9 cellular contexts compared by ENCODE assay signal in the genomic region with DNA sequence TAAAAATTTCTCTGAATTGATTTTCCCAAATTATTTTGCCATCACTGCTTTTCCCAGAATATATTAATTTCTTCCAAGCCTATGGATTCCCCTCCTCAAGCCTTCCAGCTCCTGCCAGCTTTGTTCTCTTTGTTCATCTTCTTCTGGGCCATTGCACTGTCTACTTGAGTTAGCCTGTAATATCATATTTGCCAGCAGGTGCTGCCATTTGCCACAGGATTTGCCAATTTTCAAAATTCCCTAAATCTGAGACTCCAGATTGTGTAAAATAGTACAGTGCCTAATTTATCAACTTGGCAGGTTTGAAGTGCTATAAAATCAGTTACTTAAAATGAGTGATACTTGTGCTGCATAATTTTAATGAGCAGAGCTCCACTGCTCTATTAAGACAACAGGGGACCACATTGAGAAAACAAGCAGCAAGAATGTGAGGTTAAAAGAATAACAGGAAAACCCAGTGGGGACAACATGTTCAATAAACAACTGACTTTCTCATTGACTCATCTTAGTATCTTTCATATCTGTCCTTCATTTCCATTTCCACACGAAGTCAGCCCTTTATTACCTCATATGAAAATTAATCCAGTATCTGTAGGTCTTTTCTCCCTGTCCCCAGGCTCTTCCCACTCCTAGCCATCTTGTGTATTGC.
DNase-seq lines count a peak whose midpoint lies in the region; ATAC-seq and TF ChIP-seq lines count a peak whose summit lies in the region.
"Had no signal": no experiment of that assay in that cellular context is flagged by ENCODE, and none has a peak within 500 bp of the region (broad histone marks: within the 10 kb centered on the region; RNA-seq: fewer than 3 reads in every experiment).

No MANE protein-coding gene starts in this region.

- no peak overlapping the region for H3K4me3 ChIP-seq in HCT116 (replicated peaks in 1 of 2; ENCODE audit: low read depth in 1 of 2, low read length in 2 of 2)
- H3K4me3 ChIP-seq: SJSA1 had no signal

- ATAC-seq in HCT116, result peak; percentile 65

- no peak for TF ChIP-seq POLR2A in HCT116 (IDR thresholded peaks at IDR 0.05; ENCODE audit: borderline replicate concordance, extremely low read depth, insufficient read depth, insufficient read length)

- POLR2A ChIA-PET in HCT116 (lab: Charles Lee), result no interaction called here

- no peaks in the 10 kb centered on the region for H3K36me3 ChIP-seq in HCT116 (ENCODE audit: control insufficient read depth in 1 of 2, insufficient read depth in 2 of 2, low read length in 2 of 2)
- H3K36me3 ChIP-seq: SJSA1 had no signal

- H3K79me2 ChIP-seq in HCT116 (ENCODE audit: insufficient read depth, low read length), result no peaks in the 10 kb centered on the region

- no peaks in the 10 kb centered on the region for H4K20me1 ChIP-seq in HCT116 (ENCODE audit: insufficient read depth)

- H3K27me3 ChIP-seq in HCT116 (ENCODE audit: insufficient read depth, low read length), result no peaks in the 10 kb centered on the region
- H3K27me3 ChIP-seq: SJSA1 had no signal

- CTCF ChIA-PET in HCT116 (lab: Charles Lee), result interaction anchor here (0.6 kb wide), 1 partner anchor 42 kb away, joined by 6 read pairs; no protein-coding TSS in a partner anchor

- TF ChIP-seq CTCF in HCT116 (IDR thresholded peaks at IDR 0.05 in 2 of 3, conservative IDR thresholded peaks at IDR 0.05 in 1 of 3; ENCODE audit: borderline replicate concordance in 1 of 3, insufficient read depth in 1 of 3, low read depth in 2 of 3, low read length in 2 of 3) (peak; percentile 37 to 75 (median 45); a peak in 5 of 6 replicates), VCaP (conservative IDR thresholded peaks at IDR 0.05) (peak; percentile 73)

- no peaks in the 10 kb centered on the region for H3K9me2 ChIP-seq in HCT116 (ENCODE audit: insufficient read depth)

- RAD21 ChIA-PET in HCT116 (lab: Charles Lee; ENCODE audit: low non-redundant PET in 1 of 2, low total read pairs in 2 of 2, uncharacterized antibody in 2 of 2, unreplicated experiment in 2 of 2), result no interaction called here

- no peak overlapping the region for H3K4me2 ChIP-seq in HCT116 (ENCODE audit: low read length)

- intact Hi-C loops in HCT116 (cut with micrococcal nuclease), result loop anchor here (5.0 kb wide), 2 partner anchors 716 to 1239 kb away; no protein-coding TSS in a partner anchor

- peak; percentile 68 for TF ChIP-seq RAD21 in HCT116 (IDR thresholded peaks at IDR 0.05; ENCODE audit: low read depth)

- no peak overlapping the region for H3K27ac ChIP-seq in HCT116 (ENCODE audit: low read depth, low read length)
- H3K27ac ChIP-seq in VCaP, result no peak overlapping the region
- H3K27ac ChIP-seq: SJSA1 had no signal

- BruUV-seq in HCT116 (replicated peaks; lab: Mats Ljungman, UMichigan), result no TSS peak

- no peaks in the 10 kb centered on the region for H3K4me1 ChIP-seq in HCT116 (ENCODE audit: control insufficient read depth in 1 of 2, insufficient read depth in 2 of 2, low read length in 2 of 2)
- H3K4me1 ChIP-seq: SJSA1 had no signal

- H3K9me3 ChIP-seq in HCT116 (ENCODE audit: control insufficient read depth in 1 of 2, insufficient read depth in 1 of 2, low read depth in 1 of 2, low read length in 2 of 2), result no peaks in the 10 kb centered on the region
- H3K9me3 ChIP-seq: SJSA1 had no signal

- H3K9ac ChIP-seq in HCT116 (ENCODE audit: low read length), result no peak overlapping the region

- no peak overlapping the region for H2AFZ ChIP-seq in HCT116 (ENCODE audit: low read depth, low read length, poor library complexity, severe bottlenecking)

- DNase-seq in Ammon's horn (ENCODE audit: low spot score) (peak; percentile 25), HCT116 (ENCODE audit: low read depth, low spot score) (no peak), kidney glomerular epithelial cell (lab: John Stamatoyannopoulos, UW) (peak; percentile 36), iPS-NIHi11 (ENCODE audit: low spot score) (no peak), NCI-H187 treated with DMSO at 0.1 percent for 48 hours (lab: John Stamatoyannopoulos, UW) (no peak)
- no peak for DNase-seq in stimulated activated CD4-positive, alpha-beta T cell treated with anti-CD3 and anti-CD28 coated beads, Interleukin-1b, Interleukin-23, amount 100 ng/mL, for 48 hours
- no peak for DNase-seq in stimulated activated CD4-positive, alpha-beta T cell treated with anti-CD3 and anti-CD28 coated beads, Interleukin-4, amount 100 ng/mL, for 4 hours

TF ChIP-seq in HCT116, 20 proteins besides CTCF, POLR2A, EP300 and RAD21:
- no peak for TF ChIP-seq EZH2 (IDR thresholded peaks at IDR 0.05)
- TF ChIP-seq YY1 (IDR thresholded peaks at IDR 0.05; ENCODE audit: extremely low read depth, insufficient replicate concordance, low read depth, low read length), result no peak
- TF ChIP-seq, protein P1, sequence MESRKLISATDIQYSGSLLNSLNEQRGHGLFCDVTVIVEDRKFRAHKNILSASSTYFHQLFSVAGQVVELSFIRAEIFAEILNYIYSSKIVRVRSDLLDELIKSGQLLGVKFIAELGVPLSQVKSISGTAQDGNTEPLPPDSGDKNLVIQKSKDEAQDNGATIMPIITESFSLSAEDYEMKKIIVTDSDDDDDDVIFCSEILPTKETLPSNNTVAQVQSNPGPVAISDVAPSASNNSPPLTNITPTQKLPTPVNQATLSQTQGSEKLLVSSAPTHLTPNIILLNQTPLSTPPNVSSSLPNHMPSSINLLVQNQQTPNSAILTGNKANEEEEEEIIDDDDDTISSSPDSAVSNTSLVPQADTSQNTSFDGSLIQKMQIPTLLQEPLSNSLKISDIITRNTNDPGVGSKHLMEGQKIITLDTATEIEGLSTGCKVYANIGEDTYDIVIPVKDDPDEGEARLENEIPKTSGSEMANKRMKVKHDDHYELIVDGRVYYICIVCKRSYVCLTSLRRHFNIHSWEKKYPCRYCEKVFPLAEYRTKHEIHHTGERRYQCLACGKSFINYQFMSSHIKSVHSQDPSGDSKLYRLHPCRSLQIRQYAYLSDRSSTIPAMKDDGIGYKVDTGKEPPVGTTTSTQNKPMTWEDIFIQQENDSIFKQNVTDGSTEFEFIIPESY (IDR thresholded peaks at IDR 0.05; ENCODE audit: extremely low read depth, insufficient replicate concordance, low read length), result no peak
- no peak for TF ChIP-seq ATF3 (IDR thresholded peaks at IDR 0.05)
- no peak for TF ChIP-seq POLR2AphosphoS5 (IDR thresholded peaks at IDR 0.05; ENCODE audit: low read depth, low read length)
- TF ChIP-seq ELF1 (IDR thresholded peaks at IDR 0.05; ENCODE audit: borderline replicate concordance, low read depth), result no peak
- no peak for TF ChIP-seq TCF7L2 (IDR thresholded peaks at IDR 0.05; ENCODE audit: borderline replicate concordance, extremely low read depth, insufficient read depth, insufficient read length)
- no peak for TF ChIP-seq ZFX (IDR thresholded peaks at IDR 0.05)
- TF ChIP-seq, protein P2, sequence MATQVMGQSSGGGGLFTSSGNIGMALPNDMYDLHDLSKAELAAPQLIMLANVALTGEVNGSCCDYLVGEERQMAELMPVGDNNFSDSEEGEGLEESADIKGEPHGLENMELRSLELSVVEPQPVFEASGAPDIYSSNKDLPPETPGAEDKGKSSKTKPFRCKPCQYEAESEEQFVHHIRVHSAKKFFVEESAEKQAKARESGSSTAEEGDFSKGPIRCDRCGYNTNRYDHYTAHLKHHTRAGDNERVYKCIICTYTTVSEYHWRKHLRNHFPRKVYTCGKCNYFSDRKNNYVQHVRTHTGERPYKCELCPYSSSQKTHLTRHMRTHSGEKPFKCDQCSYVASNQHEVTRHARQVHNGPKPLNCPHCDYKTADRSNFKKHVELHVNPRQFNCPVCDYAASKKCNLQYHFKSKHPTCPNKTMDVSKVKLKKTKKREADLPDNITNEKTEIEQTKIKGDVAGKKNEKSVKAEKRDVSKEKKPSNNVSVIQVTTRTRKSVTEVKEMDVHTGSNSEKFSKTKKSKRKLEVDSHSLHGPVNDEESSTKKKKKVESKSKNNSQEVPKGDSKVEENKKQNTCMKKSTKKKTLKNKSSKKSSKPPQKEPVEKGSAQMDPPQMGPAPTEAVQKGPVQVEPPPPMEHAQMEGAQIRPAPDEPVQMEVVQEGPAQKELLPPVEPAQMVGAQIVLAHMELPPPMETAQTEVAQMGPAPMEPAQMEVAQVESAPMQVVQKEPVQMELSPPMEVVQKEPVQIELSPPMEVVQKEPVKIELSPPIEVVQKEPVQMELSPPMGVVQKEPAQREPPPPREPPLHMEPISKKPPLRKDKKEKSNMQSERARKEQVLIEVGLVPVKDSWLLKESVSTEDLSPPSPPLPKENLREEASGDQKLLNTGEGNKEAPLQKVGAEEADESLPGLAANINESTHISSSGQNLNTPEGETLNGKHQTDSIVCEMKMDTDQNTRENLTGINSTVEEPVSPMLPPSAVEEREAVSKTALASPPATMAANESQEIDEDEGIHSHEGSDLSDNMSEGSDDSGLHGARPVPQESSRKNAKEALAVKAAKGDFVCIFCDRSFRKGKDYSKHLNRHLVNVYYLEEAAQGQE (IDR thresholded peaks at IDR 0.05; ENCODE audit: low read depth), result no peak
- TF ChIP-seq ZNF274 (IDR thresholded peaks at IDR 0.05; ENCODE audit: low read depth, low read length), result no peak

Comparison
In these comparisons a context has a peak if more than half of its experiments do, and no peak if none do; other contexts are left out.
1. DNase-seq: peak in Ammon's horn (single experiment) and kidney glomerular epithelial cell (single experiment); none in HCT116 (single experiment), stimulated activated CD4-positive, alpha-beta T cell treated with anti-CD3 and anti-CD28 coated beads, Interleukin-1b, Interleukin-23, amount 100 ng/mL, for 48 hours (single experiment), stimulated activated CD4-positive, alpha-beta T cell treated with anti-CD3 and anti-CD28 coated beads, Interleukin-4, amount 100 ng/mL, for 4 hours (0 of 2), iPS-NIHi11 (single experiment) and NCI-H187 treated with DMSO at 0.1 percent for 48 hours (single experiment).